ENCODE assay signal across 8 cellular contexts in genomic region chr12:93467351-93468007, GRCh38. TPM values are rescaled to one million over a fixed set of nuclear protein-coding genes. Genes with fewer than 3 reads are reported as not detected.
DNase-seq lines count a peak whose midpoint lies in the region; ATAC-seq lines count a peak whose summit lies in the region.

Gene MRPL42 (plus strand): TSS chr12:93467514. CDS start chr12:93469286, 1,772 bp downstream.

- H3K4me3 Mint-ChIP-seq in naive thymus-derived CD4-positive, alpha-beta T cell, result peak within 1 kb of the TSS; percentile 85 to 96 (median 93)
- peak within 1 kb of the TSS; percentile 93 to 94 for H3K4me3 Mint-ChIP-seq in stimulated activated naive B cell treated with anti-CD40 and anti-IgM and Interleukin-4, amounts not matched to agents 10 μg/mL and 1 μg/mL and 100 μg/mL, for 72 hours

- H3K4me1 ChIP-seq in naive thymus-derived CD4-positive, alpha-beta T cell (ENCODE audit: control insufficient read depth in 2 of 2, insufficient read depth in 2 of 2, low read length in 2 of 2), result peaks cover 8 to 10% of the 10 kb centered on the region in 2 donors

- H3K27me3 Mint-ChIP-seq in naive thymus-derived CD4-positive, alpha-beta T cell, result no peaks in the 10 kb centered on the region
- no peaks in the 10 kb centered on the region for H3K27me3 Mint-ChIP-seq in stimulated activated naive B cell treated with anti-CD40 and anti-IgM and Interleukin-4, amounts not matched to agents 10 μg/mL and 1 μg/mL and 100 μg/mL, for 72 hours

- H3K4me1 Mint-ChIP-seq in naive thymus-derived CD4-positive, alpha-beta T cell, result peaks cover 28 to 48% (median 36%) of the 10 kb centered on the region in 7 donors
- H3K4me1 Mint-ChIP-seq in stimulated activated naive B cell treated with anti-CD40 and anti-IgM and Interleukin-4, amounts not matched to agents 10 μg/mL and 1 μg/mL and 100 μg/mL, for 72 hours, result peaks cover 12 to 36% of the 10 kb centered on the region in 2 donors

- peak within 1 kb of the TSS; percentile 94 for H3K4me3 ChIP-seq in naive thymus-derived CD4-positive, alpha-beta T cell (ENCODE audit: low read length)

- H3K9me3 Mint-ChIP-seq in naive thymus-derived CD4-positive, alpha-beta T cell, result no peaks in the 10 kb centered on the region
- H3K9me3 Mint-ChIP-seq in stimulated activated naive B cell treated with anti-CD40 and anti-IgM and Interleukin-4, amounts not matched to agents 10 μg/mL and 1 μg/mL and 100 μg/mL, for 72 hours, result no peaks in the 10 kb centered on the region

- no peaks in the 10 kb centered on the region for H3K27me3 ChIP-seq in naive thymus-derived CD4-positive, alpha-beta T cell (ENCODE audit: control insufficient read depth in 2 of 2, insufficient read depth in 2 of 2, low read length in 2 of 2)

- peaks cover 32% of the 10 kb centered on the region for H3K36me3 ChIP-seq in KOPT-K1 (ENCODE audit: insufficient read depth, low read length)
- peaks cover 0 to 13% (median 0%) of the 10 kb centered on the region in 3 experiments for H3K36me3 ChIP-seq in naive thymus-derived CD4-positive, alpha-beta T cell (ENCODE audit: control insufficient read depth in 2 of 3, insufficient read depth in 3 of 3, low read length in 3 of 3)

- intact Hi-C loops in naive thymus-derived CD4-positive, alpha-beta T cell (cut with micrococcal nuclease), result loop anchor here (1.0 to 10.0 kb wide), 15 partner anchors 19 to 1750 kb away; partner anchors contain the start of genes CRADD (in 2 of the 2), NUDT4 (in 2 of the 2), CEP83 (in 1 of the 2) and EEA1 (in 1 of the 2)

- peak; percentile 92 for DNase-seq in Daoy (ENCODE audit: low read depth)
- DNase-seq in RKO (ENCODE audit: low spot score), result peak; percentile 89
- DNase-seq in activated T-helper 1 cell treated with Interleukin-2 at 50 U/mL for 16 hours (ENCODE audit: low read depth), result peak; percentile 82
- DNase-seq in fibroblast of gingiva (ENCODE audit: low read depth), result peak; percentile 82
- DNase-seq in naive thymus-derived CD4-positive, alpha-beta T cell, result peak; percentile 86 to 96 (median 94)
- peak; percentile 92 for DNase-seq in stimulated activated naive B cell treated with anti-CD40 and anti-IgM and Interleukin-4, amounts not matched to agents 10 μg/mL and 1 μg/mL and 100 μg/mL, for 72 hours

- CTCF ChIA-PET in naive thymus-derived CD4-positive, alpha-beta T cell (lab: Charles Lee), result interaction anchor here (0.5 to 1.8 kb wide), 6 partner anchors 9 to 480 kb away, joined by 3 to 8 read pairs (median 4); no protein-coding TSS in a partner anchor

- no peaks in the 10 kb centered on the region for H3K9me3 ChIP-seq in KOPT-K1 (ENCODE audit: insufficient read depth, low read length, poor library complexity, severe bottlenecking)
- no peaks in the 10 kb centered on the region for H3K9me3 ChIP-seq in naive thymus-derived CD4-positive, alpha-beta T cell (ENCODE audit: control insufficient read depth in 2 of 3, low read length in 3 of 3)

- POLR2A ChIA-PET in naive thymus-derived CD4-positive, alpha-beta T cell (lab: Charles Lee), result interaction anchor here (0.6 to 3.1 kb wide), 13 partner anchors 21 to 795 kb away, joined by 3 to 16 read pairs (median 4); partner anchors contain the start of genes CRADD and UBE2N

- ATAC-seq in GM21786 (IDR thresholded peaks at IDR 0.05; ENCODE audit: unreplicated experiment), result peak; percentile 88
- ATAC-seq in naive thymus-derived CD4-positive, alpha-beta T cell, result peak; percentile 97
- peak; percentile 94 to 95 for ATAC-seq in stimulated activated naive B cell treated with anti-CD40 and anti-IgM and Interleukin-4, amounts not matched to agents 10 μg/mL and 1 μg/mL and 100 μg/mL, for 72 hours (replicated peaks)

- H3K27ac ChIP-seq in KOPT-K1 (ENCODE audit: low read depth, low read length, poor library complexity, severe bottlenecking), result peak within 1 kb of the TSS; percentile 80
- H3K27ac ChIP-seq in naive thymus-derived CD4-positive, alpha-beta T cell (ENCODE audit: low read depth, low read length), result peak within 1 kb of the TSS; percentile 85

- H3K36me3 Mint-ChIP-seq in naive thymus-derived CD4-positive, alpha-beta T cell, result peaks cover 6 to 14% (median 7%) of the 10 kb centered on the region in 5 donors
- H3K36me3 Mint-ChIP-seq in stimulated activated naive B cell treated with anti-CD40 and anti-IgM and Interleukin-4, amounts not matched to agents 10 μg/mL and 1 μg/mL and 100 μg/mL, for 72 hours, result peaks cover 6 to 7% of the 10 kb centered on the region in 2 donors

- peak within 1 kb of the TSS; percentile 90 to 98 (median 95) for H3K27ac Mint-ChIP-seq in naive thymus-derived CD4-positive, alpha-beta T cell
- H3K27ac Mint-ChIP-seq in stimulated activated naive B cell treated with anti-CD40 and anti-IgM and Interleukin-4, amounts not matched to agents 10 μg/mL and 1 μg/mL and 100 μg/mL, for 72 hours, result peak within 1 kb of the TSS; percentile 96

RNA-seq across cellular contexts. Expression of gene MRPL42, which starts in this region (rescaled TPM):
- total RNA-seq in Daoy (2014; rRNA removed; shearing (Covaris generic)), result 151 and 194 TPM in 2 replicates
- total RNA-seq in naive thymus-derived CD4-positive, alpha-beta T cell, result 10 to 100 TPM; 30.1 to 65.8 (median 45.6) TPM
- polyA plus RNA-seq in naive thymus-derived CD4-positive, alpha-beta T cell, result 10 to 100 TPM; 67.8 to 75.4 TPM

Comparison
In these comparisons a context has a peak if more than half of its experiments do, and no peak if none do; other contexts are left out.
1. Peak in every context shown above with its lines: DNase-seq, ATAC-seq, H3K4me3 ChIP-seq and H3K27ac ChIP-seq.